Comparison of ENCODE assay signal across 28 cellular contexts in the genomic region with DNA sequence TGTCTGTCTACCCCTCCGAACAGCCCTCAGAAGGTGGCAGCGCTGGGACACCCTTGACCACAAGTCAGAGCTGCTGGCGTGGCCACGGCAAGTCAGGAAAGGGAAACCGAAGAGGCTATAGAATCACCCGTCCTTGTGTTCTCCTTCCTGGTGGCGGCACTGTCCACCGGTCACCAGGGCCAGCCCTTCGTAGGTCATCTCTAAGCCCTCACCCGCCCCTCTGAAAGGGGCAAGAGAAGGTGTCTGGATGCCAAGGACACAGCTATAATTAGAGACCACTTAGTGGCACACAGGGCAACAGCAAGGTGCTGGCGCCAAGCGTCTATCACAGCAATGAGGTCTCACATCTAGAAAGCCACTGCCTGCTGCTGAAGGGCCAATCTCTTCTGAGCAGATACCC.
"Had no signal": no experiment of that assay in that cellular context is flagged by ENCODE, and none has a peak within 500 bp of the region (broad histone marks: within the 10 kb centered on the region; RNA-seq: fewer than 3 reads in every experiment).

No MANE protein-coding gene starts in this region.

- H3K27ac Mint-ChIP-seq: activated CD4-positive, alpha-beta T cell treated with anti-CD3 and anti-CD28 coated beads, Interleukin-2, amount 10 ng/mL, durations not matched to agents 24 days and 14 days; activated CD8-positive, alpha-beta T cell treated with anti-CD3 and anti-CD28 coated beads for 36 hours; activated naive CD8-positive, alpha-beta T cell treated with anti-CD3 and anti-CD28 coated beads for 36 hours; activated T-cell treated with anti-CD3 and anti-CD28 coated beads, Interleukin-2, amount 50 U/mL, for 72 hours; activated T-helper 17 cell treated with anti-CD3 and anti-CD28 coated beads, Interleukin-2, amount 50 U/mL, for 72 hours; T-helper 1 cell treated with Interleukin-12 subunit alpha and Interleukin-12 subunit beta and Interleukin-4 antibody, amounts not matched to agents 30 μg/mL and 1 μg/mL, for 36 hours; T-helper 2 cell treated with Interferon-gamma antibody and Interleukin-4, amounts not matched to agents 5 μg/mL and 100 μg/mL, for 36 hours had no signal

- H3K9ac ChIP-seq: SK-N-SH had no signal

- H3K27ac ChIP-seq: brain microvascular endothelial cell, SJSA1 had no signal

- H3K27me3 Mint-ChIP-seq: activated CD4-positive, alpha-beta T cell treated with anti-CD3 and anti-CD28 coated beads, Interleukin-2, amount 10 ng/mL, durations not matched to agents 24 days and 14 days had no signal

- DNase-seq: activated CD4-positive, alpha-beta T cell treated with anti-CD3 and anti-CD28 coated beads, Interleukin-2, amount 10 ng/mL, durations not matched to agents 24 days and 14 days; activated CD4-positive, alpha-beta T cell treated with anti-CD3 and anti-CD28 coated beads, Interleukin-2, amount 50 U/mL, for 4 hours; activated CD8-positive, alpha-beta T cell treated with anti-CD3 and anti-CD28 coated beads for 36 hours; activated effector memory CD4-positive, alpha-beta T cell treated with anti-CD3 and anti-CD28 coated beads, Interleukin-2, amount 50 U/mL, for 16 hours; activated naive CD4-positive, alpha-beta T cell; activated naive CD4-positive, alpha-beta T cell treated with anti-CD3 and anti-CD28 coated beads, Interleukin-2, amount 50 U/mL, for 16 hours; activated naive CD8-positive, alpha-beta T cell treated with anti-CD3 and anti-CD28 coated beads for 36 hours; activated T-cell treated with anti-CD3 and anti-CD28 coated beads, Interleukin-2, amount 50 U/mL, for 1 hour; activated T-cell treated with anti-CD3 and anti-CD28 coated beads, Interleukin-2, amount 50 U/mL, for 72 hours; amniotic stem cell; brain microvascular endothelial cell; Karpas-422; KBM-7; NCI-H1105; NCI-H1417 treated with DMSO at 0.1 percent for 48 hours; NCI-H187 treated with DMSO at 0.1 percent for 48 hours; NCI-H2081; NCI-H2171 treated with DMSO at 0.1 percent for 48 hours; NCI-H345; NCI-H524 treated with DMSO at 0.1 percent for 48 hours; OCI-M1; SHP77 treated with DMSO at 0.1 percent for 48 hours; SK-N-SH had no signal

- H3K27me3 ChIP-seq: brain microvascular endothelial cell, SJSA1 had no signal

- H3K4me1 Mint-ChIP-seq: activated CD4-positive, alpha-beta T cell treated with anti-CD3 and anti-CD28 coated beads, Interleukin-2, amount 10 ng/mL, durations not matched to agents 24 days and 14 days; activated naive CD8-positive, alpha-beta T cell treated with anti-CD3 and anti-CD28 coated beads for 36 hours; activated T-helper 17 cell treated with anti-CD3 and anti-CD28 coated beads, Interleukin-2, amount 50 U/mL, for 72 hours; central memory CD8-positive, alpha-beta T cell had no signal

- H3K36me3 ChIP-seq: brain microvascular endothelial cell, SJSA1 had no signal

- H3K9me3 ChIP-seq: SK-N-SH had no signal

- H3K4me3 ChIP-seq: SJSA1 had no signal

- H3K36me3 Mint-ChIP-seq: activated naive CD8-positive, alpha-beta T cell treated with anti-CD3 and anti-CD28 coated beads for 36 hours had no signal

- ATAC-seq: activated CD8-positive, alpha-beta T cell treated with anti-CD3 and anti-CD28 coated beads for 36 hours; activated T-cell treated with anti-CD3 and anti-CD28 coated beads, Interleukin-2, amount 50 U/mL, for 72 hours; activated T-helper 17 cell treated with anti-CD3 and anti-CD28 coated beads, Interleukin-2, amount 50 U/mL, for 72 hours had no signal

- H3K4me3 Mint-ChIP-seq: activated CD4-positive, alpha-beta T cell treated with anti-CD3 and anti-CD28 coated beads, Interleukin-2, amount 10 ng/mL, durations not matched to agents 24 days and 14 days; activated CD8-positive, alpha-beta T cell treated with anti-CD3 and anti-CD28 coated beads for 36 hours; activated naive CD8-positive, alpha-beta T cell treated with anti-CD3 and anti-CD28 coated beads for 36 hours; activated T-cell treated with anti-CD3 and anti-CD28 coated beads, Interleukin-2, amount 50 U/mL, for 72 hours; activated T-helper 17 cell treated with anti-CD3 and anti-CD28 coated beads, Interleukin-2, amount 50 U/mL, for 72 hours; central memory CD8-positive, alpha-beta T cell; T-helper 1 cell treated with Interleukin-12 subunit alpha and Interleukin-12 subunit beta and Interleukin-4 antibody, amounts not matched to agents 30 μg/mL and 1 μg/mL, for 36 hours; T-helper 2 cell treated with Interferon-gamma antibody and Interleukin-4, amounts not matched to agents 5 μg/mL and 100 μg/mL, for 36 hours had no signal
